ENCODE assay signal across 17 cellular contexts in genomic region chr22:37049224-37049623, GRCh38. TPM values are rescaled to one million over a fixed set of nuclear protein-coding genes. Genes with fewer than 3 reads are reported as not detected.
DNase-seq lines count a peak whose midpoint lies in the region; FAIRE-seq and TF ChIP-seq lines count a peak whose summit lies in the region.
"Had no signal": no experiment of that assay in that cellular context is flagged by ENCODE, and none has a peak within 500 bp of the region (broad histone marks: within the 10 kb centered on the region; RNA-seq: fewer than 3 reads in every experiment).

No MANE protein-coding gene starts in this region.

- no peaks in the 10 kb centered on the region for H3K27me3 ChIP-seq in Caco-2 (replicated peaks; ENCODE audit: control insufficient read depth, insufficient read depth, low read length)

- FAIRE-seq in H54 (lab: Jason Lieb, UNC), result no peak
- FAIRE-seq: D721Med, GM12891, GM18507 had no signal

- TF ChIP-seq CTCF in Caco-2 (IDR thresholded peaks at IDR 0.05; ENCODE audit: insufficient read depth in 1 of 2, low read depth in 1 of 2, low read length in 1 of 2, severe bottlenecking in 1 of 2, unreplicated experiment in 1 of 2) (no peak), glutamatergic neuron (IDR thresholded peaks at IDR 0.05; ENCODE audit: partially characterized antibody, unreplicated experiment) (no peak)

- H3K36me3 Mint-ChIP-seq in Caco-2 (ENCODE audit: insufficient read depth, unreplicated experiment) (no peaks in the 10 kb centered on the region), glutamatergic neuron (ENCODE audit: unreplicated experiment) (no peaks in the 10 kb centered on the region)
- no peaks in the 10 kb centered on the region for H3K36me3 Mint-ChIP-seq in activated T-helper 1 cell treated with anti-CD3 and anti-CD28 coated beads, Interleukin-12 subunit alpha, Interleukin-12 subunit beta, Interleukin-2, Interleukin-4 antibody, amounts not matched to agents 30 ng/mL and 10 ng/mL and 1 ng/mL, durations not matched to agents 14 hours and 24 hours and 36 hours (ENCODE audit: low read depth)
- H3K36me3 Mint-ChIP-seq: CD8-positive, alpha-beta T cell had no signal

- CTCF ChIA-PET in Caco-2 (lab: Charles Lee), result no interaction called here

- POLR2A ChIA-PET in Caco-2 (lab: Charles Lee), result no interaction called here

- intact Hi-C loops in Caco-2 (cut with micrococcal nuclease; ENCODE audit: unreplicated experiment), result no loop called here
- intact Hi-C loops in activated T-helper 1 cell treated with anti-CD3 and anti-CD28 coated beads, Interleukin-12 subunit alpha, Interleukin-12 subunit beta, Interleukin-2, Interleukin-4 antibody, amounts not matched to agents 30 ng/mL and 10 ng/mL and 1 ng/mL, durations not matched to agents 14 hours and 24 hours and 36 hours (cut with micrococcal nuclease), result no loop called here

- no peak for TF ChIP-seq POLR2A in H54 (IDR thresholded peaks at IDR 0.05; ENCODE audit: low read depth, low read length)

- no TSS peak for BruUV-seq in Caco-2 (replicated peaks; lab: Mats Ljungman, UMichigan)

- H3K27ac Mint-ChIP-seq in Caco-2 (ENCODE audit: unreplicated experiment) (no peak overlapping the region), glutamatergic neuron (ENCODE audit: unreplicated experiment) (peak overlapping the region; percentile 71)
- peak overlapping the region; percentile 24 for H3K27ac Mint-ChIP-seq in activated T-helper 1 cell treated with anti-CD3 and anti-CD28 coated beads, Interleukin-12 subunit alpha, Interleukin-12 subunit beta, Interleukin-2, Interleukin-4 antibody, amounts not matched to agents 30 ng/mL and 10 ng/mL and 1 ng/mL, durations not matched to agents 14 hours and 24 hours and 36 hours
- H3K27ac Mint-ChIP-seq: CD8-positive, alpha-beta T cell; HFFc6 had no signal

- H3K4me3 ChIP-seq in Caco-2 (ENCODE audit: low read depth, low read length), result no peak overlapping the region

- H3K4me3 Mint-ChIP-seq in Caco-2 (ENCODE audit: unreplicated experiment) (peak overlapping the region; percentile 22), glutamatergic neuron (ENCODE audit: unreplicated experiment) (no peak overlapping the region)
- no peak overlapping the region for H3K4me3 Mint-ChIP-seq in activated T-helper 1 cell treated with anti-CD3 and anti-CD28 coated beads, Interleukin-12 subunit alpha, Interleukin-12 subunit beta, Interleukin-2, Interleukin-4 antibody, amounts not matched to agents 30 ng/mL and 10 ng/mL and 1 ng/mL, durations not matched to agents 14 hours and 24 hours and 36 hours
- H3K4me3 Mint-ChIP-seq: CD8-positive, alpha-beta T cell; H9; HFFc6 had no signal

- H3K9me3 ChIP-seq in Caco-2, result no peaks in the 10 kb centered on the region

- H3K27me3 Mint-ChIP-seq in Caco-2 (ENCODE audit: insufficient read depth, unreplicated experiment) (no peaks in the 10 kb centered on the region), glutamatergic neuron (ENCODE audit: unreplicated experiment) (peaks cover 10% of the 10 kb centered on the region)
- peaks cover 1% of the 10 kb centered on the region for H3K27me3 Mint-ChIP-seq in activated T-helper 1 cell treated with anti-CD3 and anti-CD28 coated beads, Interleukin-12 subunit alpha, Interleukin-12 subunit beta, Interleukin-2, Interleukin-4 antibody, amounts not matched to agents 30 ng/mL and 10 ng/mL and 1 ng/mL, durations not matched to agents 14 hours and 24 hours and 36 hours (ENCODE audit: insufficient read depth)

- H3K4me1 ChIP-seq in Caco-2, result peaks cover 11% of the 10 kb centered on the region

- H3K36me3 ChIP-seq in Caco-2 (ENCODE audit: control insufficient read depth, insufficient read depth, low read length), result no peaks in the 10 kb centered on the region

- DNase-seq in Caco-2, result no peak
- DNase-seq in activated T-helper 1 cell treated with anti-CD3 and anti-CD28 coated beads, Interleukin-12 subunit alpha, Interleukin-12 subunit beta, Interleukin-2, Interleukin-4 antibody, amounts not matched to agents 30 ng/mL and 10 ng/mL and 1 ng/mL, durations not matched to agents 14 hours and 24 hours and 36 hours (ENCODE audit: low spot score), result no peak
- no peak for DNase-seq in glutamatergic neuron
- DNase-seq in H54 (ENCODE audit: insufficient read length, low spot score), result no peak
- no peak for DNase-seq in DMS79 treated with DMSO at 0.1 percent for 48 hours (lab: John Stamatoyannopoulos, UW)
- DNase-seq in activated T-cell treated with anti-CD3 and anti-CD28 coated beads, Interleukin-2, amount 50 U/mL, for 48 hours, result no peak
- DNase-seq: C1 segment of cervical spinal cord; CD8-positive, alpha-beta T cell; DMS 273 treated with DMSO at 0.1 percent for 48 hours; DMS79; GF-D8; GOT3; H9; HFFc6 had no signal

- H3K9me3 Mint-ChIP-seq in Caco-2 (ENCODE audit: unreplicated experiment), result no peaks in the 10 kb centered on the region
- no peaks in the 10 kb centered on the region for H3K9me3 Mint-ChIP-seq in activated T-helper 1 cell treated with anti-CD3 and anti-CD28 coated beads, Interleukin-12 subunit alpha, Interleukin-12 subunit beta, Interleukin-2, Interleukin-4 antibody, amounts not matched to agents 30 ng/mL and 10 ng/mL and 1 ng/mL, durations not matched to agents 14 hours and 24 hours and 36 hours
- peaks cover 16% of the 10 kb centered on the region for H3K9me3 Mint-ChIP-seq in glutamatergic neuron (ENCODE audit: unreplicated experiment)
- H3K9me3 Mint-ChIP-seq: CD8-positive, alpha-beta T cell; H9; HFFc6 had no signal

- H3K4me1 Mint-ChIP-seq in Caco-2 (ENCODE audit: low read depth, unreplicated experiment), result no peaks in the 10 kb centered on the region
- peaks cover 15% of the 10 kb centered on the region for H3K4me1 Mint-ChIP-seq in activated T-helper 1 cell treated with anti-CD3 and anti-CD28 coated beads, Interleukin-12 subunit alpha, Interleukin-12 subunit beta, Interleukin-2, Interleukin-4 antibody, amounts not matched to agents 30 ng/mL and 10 ng/mL and 1 ng/mL, durations not matched to agents 14 hours and 24 hours and 36 hours (ENCODE audit: low read depth)
- peaks cover 31% of the 10 kb centered on the region for H3K4me1 Mint-ChIP-seq in glutamatergic neuron (ENCODE audit: low read depth, unreplicated experiment)

RNA-seq across cellular contexts. Expression of gene KCTD17, which starts 2.3 kb away (rescaled TPM):
- total RNA-seq in Caco-2 (2022) (17.2 and 19.8 TPM in 2 replicates), glutamatergic neuron (ENCODE audit: unreplicated experiment) (137 TPM)
- total RNA-seq in activated T-helper 1 cell treated with anti-CD3 and anti-CD28 coated beads, Interleukin-12 subunit alpha, Interleukin-12 subunit beta, Interleukin-2, Interleukin-4 antibody, amounts not matched to agents 30 ng/mL and 10 ng/mL and 1 ng/mL, durations not matched to agents 14 hours and 24 hours and 36 hours, result 65.4 and 68.1 TPM in 2 replicates

RNA-seq across cellular contexts. Expression of gene MPST, which starts 29.7 kb away (rescaled TPM):
- total RNA-seq in Caco-2 (2022) (81.8 and 83.7 TPM in 2 replicates), glutamatergic neuron (ENCODE audit: unreplicated experiment) (58.8 TPM)
- total RNA-seq in activated T-helper 1 cell treated with anti-CD3 and anti-CD28 coated beads, Interleukin-12 subunit alpha, Interleukin-12 subunit beta, Interleukin-2, Interleukin-4 antibody, amounts not matched to agents 30 ng/mL and 10 ng/mL and 1 ng/mL, durations not matched to agents 14 hours and 24 hours and 36 hours, result 18.0 and 20.1 TPM in 2 replicates

RNA-seq across cellular contexts. Expression of gene TST, which starts 30.0 kb away (rescaled TPM):
- total RNA-seq in Caco-2 (2022) (37.0 and 44.9 TPM in 2 replicates), glutamatergic neuron (ENCODE audit: unreplicated experiment) (10.4 TPM)
- 6.9 and 8.2 TPM in 2 replicates for total RNA-seq in activated T-helper 1 cell treated with anti-CD3 and anti-CD28 coated beads, Interleukin-12 subunit alpha, Interleukin-12 subunit beta, Interleukin-2, Interleukin-4 antibody, amounts not matched to agents 30 ng/mL and 10 ng/mL and 1 ng/mL, durations not matched to agents 14 hours and 24 hours and 36 hours
- total RNA-seq: CD8-positive, alpha-beta T cell had no signal
